In genomic region chr16:89383095-89384003, GRCh38 we compare ENCODE assay signal across 1 cellular context.
TF ChIP-seq lines count a peak whose summit lies in the region.

No MANE protein-coding gene starts in this region.

TF ChIP-seq in K562, 482 proteins besides CTCF, POLR2A, EP300 and RAD21 (continued from another document and continues in another):
- TF ChIP-seq ARID4B (CRISPR knock-in tag; IDR thresholded peaks at IDR 0.05) (no peak), ARID1B (IDR thresholded peaks at IDR 0.05) (peak; percentile 67), DNMT1 (IDR thresholded peaks at IDR 0.05) (no peak), NCOR1 (IDR thresholded peaks at IDR 0.05) (peak; percentile 36; the same call in 1 of the 2 replicates), NR2C2 (CRISPR knock-in tag; IDR thresholded peaks at IDR 0.05) (no peak), NR2C2 (tag; IDR thresholded peaks at IDR 0.05) (0 out of 2 replicates have a peak, but pooled peaks have one; percentile 28), STAG1 (CRISPR knock-in tag; IDR thresholded peaks at IDR 0.05; ENCODE audit: borderline replicate concordance) (no peak), FOXA3 (CRISPR knock-in tag; conservative IDR thresholded peaks at IDR 0.05 in 1 of 2, IDR thresholded peaks at IDR 0.05 in 1 of 2) (no peak), ZNF197 (CRISPR knock-in tag; IDR thresholded peaks at IDR 0.05; ENCODE audit: low read depth) (no peak), FOXK2 (conservative IDR thresholded peaks at IDR 0.05 in 1 of 2, IDR thresholded peaks at IDR 0.05 in 1 of 2; ENCODE audit: low read depth in 2 of 2) (no peak), CGGBP1 (CRISPR knock-in tag; IDR thresholded peaks at IDR 0.05) (no peak), KLF13 (tag; IDR thresholded peaks at IDR 0.05; ENCODE audit: borderline replicate concordance, low read depth) (no peak), ZC3H4 (CRISPR knock-in tag; IDR thresholded peaks at IDR 0.05; ENCODE audit: borderline replicate concordance) (0 out of 2 replicates have a peak, but pooled peaks have one; percentile 23), DPF2 (IDR thresholded peaks at IDR 0.05) (peak; percentile 50; the same call in 1 of the 2 replicates), DDX20 (tag; IDR thresholded peaks at IDR 0.05; ENCODE audit: low read depth) (no peak), ZBTB49 (CRISPR knock-in tag; IDR thresholded peaks at IDR 0.05; ENCODE audit: borderline replicate concordance) (no peak), BMI1 (IDR thresholded peaks at IDR 0.05; ENCODE audit: low read length) (no peak), ETS2 (tag; IDR thresholded peaks at IDR 0.05; ENCODE audit: borderline replicate concordance, poor library complexity, severe bottlenecking) (no peak), RCOR1 (IDR thresholded peaks at IDR 0.05; ENCODE audit: borderline replicate concordance in 1 of 2, low read depth in 2 of 2, low read length in 2 of 2) (peak in 1 of 2 experiments; percentile 5; a peak in 1 of 4 replicates), E4F1 (CRISPR knock-in tag; IDR thresholded peaks at IDR 0.05; ENCODE audit: borderline replicate concordance) (no peak), SP1 (CRISPR knock-in tag; IDR thresholded peaks at IDR 0.05) (no peak), ELF1 (tag; IDR thresholded peaks at IDR 0.05) (no peak), ZNF140 (CRISPR knock-in tag; IDR thresholded peaks at IDR 0.05) (no peak), SNIP1 (IDR thresholded peaks at IDR 0.05; ENCODE audit: low read depth) (no peak), ZC3H8 (IDR thresholded peaks at IDR 0.05) (no peak), SNRNP70 (optimal IDR thresholded peaks at IDR 0.05; ENCODE audit: low read depth, low read length) (no peak), XRCC3 (IDR thresholded peaks at IDR 0.05) (no peak), ZNF184 (CRISPR knock-in tag; IDR thresholded peaks at IDR 0.05) (no peak), CBX1 (IDR thresholded peaks at IDR 0.05; ENCODE audit: low read depth) (no peak), MCM5 (IDR thresholded peaks at IDR 0.05; ENCODE audit: low read depth) (no peak), CBFB (CRISPR knock-in tag; IDR thresholded peaks at IDR 0.05) (peak; percentile 37; the same call in 1 of the 2 replicates), SIN3A (IDR thresholded peaks at IDR 0.05; ENCODE audit: borderline replicate concordance in 2 of 2, control insufficient read depth in 1 of 2, low read depth in 2 of 2, low read length in 2 of 2) (peak; percentile 66 to 91; a peak in 3 of 4 replicates), TAL1 (IDR thresholded peaks at IDR 0.05) (peak; percentile 33; the same call in 1 of the 2 replicates), SOX6 (IDR thresholded peaks at IDR 0.05) (no peak), JUN (IDR thresholded peaks at IDR 0.05; ENCODE audit: borderline replicate concordance, low read depth, low read length) (no peak), JUN (CRISPR knock-in tag; IDR thresholded peaks at IDR 0.05; ENCODE audit: borderline replicate concordance) (no peak)
- TF ChIP-seq, protein P1, sequence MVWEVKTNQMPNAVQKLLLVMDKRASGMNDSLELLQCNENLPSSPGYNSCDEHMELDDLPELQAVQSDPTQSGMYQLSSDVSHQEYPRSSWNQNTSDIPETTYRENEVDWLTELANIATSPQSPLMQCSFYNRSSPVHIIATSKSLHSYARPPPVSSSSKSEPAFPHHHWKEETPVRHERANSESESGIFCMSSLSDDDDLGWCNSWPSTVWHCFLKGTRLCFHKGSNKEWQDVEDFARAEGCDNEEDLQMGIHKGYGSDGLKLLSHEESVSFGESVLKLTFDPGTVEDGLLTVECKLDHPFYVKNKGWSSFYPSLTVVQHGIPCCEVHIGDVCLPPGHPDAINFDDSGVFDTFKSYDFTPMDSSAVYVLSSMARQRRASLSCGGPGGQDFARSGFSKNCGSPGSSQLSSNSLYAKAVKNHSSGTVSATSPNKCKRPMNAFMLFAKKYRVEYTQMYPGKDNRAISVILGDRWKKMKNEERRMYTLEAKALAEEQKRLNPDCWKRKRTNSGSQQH (CRISPR knock-in tag; IDR thresholded peaks at IDR 0.05): no peak
- TF ChIP-seq, protein P2, sequence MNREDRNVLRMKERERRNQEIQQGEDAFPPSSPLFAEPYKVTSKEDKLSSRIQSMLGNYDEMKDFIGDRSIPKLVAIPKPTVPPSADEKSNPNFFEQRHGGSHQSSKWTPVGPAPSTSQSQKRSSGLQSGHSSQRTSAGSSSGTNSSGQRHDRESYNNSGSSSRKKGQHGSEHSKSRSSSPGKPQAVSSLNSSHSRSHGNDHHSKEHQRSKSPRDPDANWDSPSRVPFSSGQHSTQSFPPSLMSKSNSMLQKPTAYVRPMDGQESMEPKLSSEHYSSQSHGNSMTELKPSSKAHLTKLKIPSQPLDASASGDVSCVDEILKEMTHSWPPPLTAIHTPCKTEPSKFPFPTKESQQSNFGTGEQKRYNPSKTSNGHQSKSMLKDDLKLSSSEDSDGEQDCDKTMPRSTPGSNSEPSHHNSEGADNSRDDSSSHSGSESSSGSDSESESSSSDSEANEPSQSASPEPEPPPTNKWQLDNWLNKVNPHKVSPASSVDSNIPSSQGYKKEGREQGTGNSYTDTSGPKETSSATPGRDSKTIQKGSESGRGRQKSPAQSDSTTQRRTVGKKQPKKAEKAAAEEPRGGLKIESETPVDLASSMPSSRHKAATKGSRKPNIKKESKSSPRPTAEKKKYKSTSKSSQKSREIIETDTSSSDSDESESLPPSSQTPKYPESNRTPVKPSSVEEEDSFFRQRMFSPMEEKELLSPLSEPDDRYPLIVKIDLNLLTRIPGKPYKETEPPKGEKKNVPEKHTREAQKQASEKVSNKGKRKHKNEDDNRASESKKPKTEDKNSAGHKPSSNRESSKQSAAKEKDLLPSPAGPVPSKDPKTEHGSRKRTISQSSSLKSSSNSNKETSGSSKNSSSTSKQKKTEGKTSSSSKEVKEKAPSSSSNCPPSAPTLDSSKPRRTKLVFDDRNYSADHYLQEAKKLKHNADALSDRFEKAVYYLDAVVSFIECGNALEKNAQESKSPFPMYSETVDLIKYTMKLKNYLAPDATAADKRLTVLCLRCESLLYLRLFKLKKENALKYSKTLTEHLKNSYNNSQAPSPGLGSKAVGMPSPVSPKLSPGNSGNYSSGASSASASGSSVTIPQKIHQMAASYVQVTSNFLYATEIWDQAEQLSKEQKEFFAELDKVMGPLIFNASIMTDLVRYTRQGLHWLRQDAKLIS (CRISPR knock-in tag; IDR thresholded peaks at IDR 0.05): no peak
- TF ChIP-seq, protein P3, sequence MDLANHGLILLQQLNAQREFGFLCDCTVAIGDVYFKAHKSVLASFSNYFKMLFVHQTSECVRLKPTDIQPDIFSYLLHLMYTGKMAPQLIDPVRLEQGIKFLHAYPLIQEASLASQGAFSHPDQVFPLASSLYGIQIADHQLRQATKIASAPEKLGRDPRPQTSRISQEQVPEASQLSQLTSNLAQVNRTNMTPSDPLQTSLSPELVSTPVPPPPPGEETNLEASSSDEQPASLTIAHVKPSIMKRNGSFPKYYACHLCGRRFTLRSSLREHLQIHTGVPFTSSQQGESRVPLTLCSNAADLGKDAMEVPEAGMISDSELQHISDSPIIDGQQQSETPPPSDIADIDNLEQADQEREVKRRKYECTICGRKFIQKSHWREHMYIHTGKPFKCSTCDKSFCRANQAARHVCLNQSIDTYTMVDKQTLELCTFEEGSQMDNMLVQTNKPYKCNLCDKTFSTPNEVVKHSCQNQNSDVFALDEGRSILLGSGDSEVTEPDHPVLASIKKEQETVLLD (IDR thresholded peaks at IDR 0.05): 0 out of 2 replicates have a peak, but pooled peaks have one; percentile 16
- TF ChIP-seq, protein P4, sequence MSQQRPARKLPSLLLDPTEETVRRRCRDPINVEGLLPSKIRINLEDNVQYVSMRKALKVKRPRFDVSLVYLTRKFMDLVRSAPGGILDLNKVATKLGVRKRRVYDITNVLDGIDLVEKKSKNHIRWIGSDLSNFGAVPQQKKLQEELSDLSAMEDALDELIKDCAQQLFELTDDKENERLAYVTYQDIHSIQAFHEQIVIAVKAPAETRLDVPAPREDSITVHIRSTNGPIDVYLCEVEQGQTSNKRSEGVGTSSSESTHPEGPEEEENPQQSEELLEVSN (IDR thresholded peaks at IDR 0.05; ENCODE audit: borderline replicate concordance in 1 of 2, extremely low read depth in 1 of 2, insufficient read depth in 1 of 2, insufficient read length in 1 of 2, low read depth in 1 of 2, low read length in 1 of 2, poor library complexity in 1 of 2, severe bottlenecking in 1 of 2): peak in 1 of 2 experiments; percentile 57
- TF ChIP-seq, protein P5, sequence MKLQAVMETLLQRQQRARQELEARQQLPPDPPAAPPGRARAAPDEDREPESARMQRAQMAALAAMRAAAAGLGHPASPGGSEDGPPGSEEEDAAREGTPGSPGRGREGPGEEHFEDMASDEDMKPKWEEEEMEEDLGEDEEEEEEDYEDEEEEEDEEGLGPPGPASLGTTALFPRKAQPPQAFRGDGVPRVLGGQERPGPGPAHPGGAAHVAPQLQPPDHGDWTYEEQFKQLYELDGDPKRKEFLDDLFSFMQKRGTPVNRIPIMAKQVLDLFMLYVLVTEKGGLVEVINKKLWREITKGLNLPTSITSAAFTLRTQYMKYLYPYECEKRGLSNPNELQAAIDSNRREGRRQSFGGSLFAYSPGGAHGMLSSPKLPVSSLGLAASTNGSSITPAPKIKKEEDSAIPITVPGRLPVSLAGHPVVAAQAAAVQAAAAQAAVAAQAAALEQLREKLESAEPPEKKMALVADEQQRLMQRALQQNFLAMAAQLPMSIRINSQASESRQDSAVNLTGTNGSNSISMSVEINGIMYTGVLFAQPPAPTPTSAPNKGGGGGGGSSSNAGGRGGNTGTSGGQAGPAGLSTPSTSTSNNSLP (IDR thresholded peaks at IDR 0.05; ENCODE audit: borderline replicate concordance, low read depth, low read length): no peak
